In genomic region chr1:246724001-246724724, GRCh38 we compare ENCODE assay signal across 8 cellular contexts. TPM values are rescaled to one million over a fixed set of nuclear protein-coding genes. Genes with fewer than 3 reads are reported as not detected.
DNase-seq lines count a peak whose midpoint lies in the region; ATAC-seq and TF ChIP-seq lines count a peak whose summit lies in the region.

Gene SCCPDH (plus strand): TSS chr1:246724409. CDS start chr1:246724423, 14 bp downstream.

- no peaks in the 10 kb centered on the region for H3K27me3 ChIP-seq in right cardiac atrium (ENCODE audit: control insufficient read depth, insufficient read depth)
- no peaks in the 10 kb centered on the region for H3K27me3 ChIP-seq in rectal smooth muscle tissue (ENCODE audit: control insufficient read depth, insufficient read depth, low read length)
- H3K27me3 ChIP-seq in aorta (ENCODE audit: control insufficient read depth in 1 of 2, insufficient read depth in 2 of 2, low read length in 1 of 2) = no peaks in the 10 kb centered on the region

- H3K9me3 ChIP-seq in T-helper 17 cell (ENCODE audit: control insufficient read depth, low read length, poor library complexity, severe bottlenecking) (no peaks in the 10 kb centered on the region), right cardiac atrium (ENCODE audit: control insufficient read depth, low read length) (no peaks in the 10 kb centered on the region), aorta (ENCODE audit: control insufficient read depth, low read length) (peaks cover 2% of the 10 kb centered on the region)

- intact Hi-C loops in right cardiac atrium (cut with DNase I) = no loop called here
- intact Hi-C loops in aorta (cut with DNase I) = no loop called here

- H3K4me1 ChIP-seq in right cardiac atrium (ENCODE audit: control insufficient read depth, insufficient read depth, low read length) (no peaks in the 10 kb centered on the region), rectal smooth muscle tissue (ENCODE audit: control insufficient read depth, insufficient read depth, low read length) (no peaks in the 10 kb centered on the region), aorta (ENCODE audit: control insufficient read depth in 1 of 2, insufficient read depth in 2 of 2, low read length in 2 of 2) (no peaks in the 10 kb centered on the region)

- H3K4me3 Mint-ChIP-seq in T-helper 17 cell = peak within 1 kb of the TSS; percentile 87

- under 1% methylated on average over 89 of the region's 89 CpGs for WGBS in right cardiac atrium
- WGBS in aorta, 2 donors = 1% methylated on average over 57 to 89 of the region's 89 CpGs

- TF ChIP-seq CTCF in GM13977 (IDR thresholded peaks at IDR 0.05; ENCODE audit: extremely low read depth, insufficient read depth, missing control alignments) = no peak

- peak within 1 kb of the TSS; percentile 34 for H3K27ac ChIP-seq in right cardiac atrium (ENCODE audit: low read length)
- H3K27ac ChIP-seq in rectal smooth muscle tissue (ENCODE audit: low read depth, low read length) = peak within 1 kb of the TSS; percentile 90
- H3K27ac ChIP-seq in aorta (ENCODE audit: low read depth in 1 of 2, low read length in 2 of 2) = peak within 1 kb of the TSS in 1 of 2 donors; percentile 4

- H3K27ac Mint-ChIP-seq in T-helper 17 cell = peak within 1 kb of the TSS; percentile 51

- peaks cover 4% of the 10 kb centered on the region for H3K27me3 Mint-ChIP-seq in T-helper 17 cell

- ATAC-seq in HG02763 (IDR thresholded peaks at IDR 0.05; ENCODE audit: unreplicated experiment) (peak; percentile 94), T-helper 17 cell (peak; percentile 89), right cardiac atrium (peak; percentile 96 to 97), aorta (ENCODE audit: low FRiP score) (peak; percentile 95)

- peak within 1 kb of the TSS; percentile 68 for H3K9ac ChIP-seq in rectal smooth muscle tissue (ENCODE audit: low read length)

- in situ Hi-C loops in GM13977 (cut with MboI; ENCODE audit: low pct_unique_long_range_greater_than_20kb, low sequenced_read_pairs, unreplicated experiment) = no loop called here

- peaks cover 2% of the 10 kb centered on the region for H3K36me3 Mint-ChIP-seq in T-helper 17 cell (ENCODE audit: low read depth)

- H3K4me1 Mint-ChIP-seq in T-helper 17 cell = peaks cover 3% of the 10 kb centered on the region

- DNase-seq in GM13977 (ENCODE audit: low spot score) (peak; percentile 97), NCI-H146 (lab: John Stamatoyannopoulos, UW) (peak; percentile 90), T-helper 17 cell (peak; percentile 16 to 24 (median 23)), amygdala (lab: John Stamatoyannopoulos, UW) (peak in 53 of 56 donors; percentile 2 to 85 (median 59)), right cardiac atrium (peak; percentile 81 to 91 (median 90)), aorta (peak; percentile 88 to 91)

- H3K36me3 ChIP-seq in rectal smooth muscle tissue (ENCODE audit: control insufficient read depth, insufficient read depth, low read length) = peaks cover 3% of the 10 kb centered on the region
- H3K36me3 ChIP-seq in aorta (ENCODE audit: control insufficient read depth in 1 of 2, insufficient read depth in 2 of 2, low read length in 1 of 2) = peaks cover 0 to 4% of the 10 kb centered on the region in 2 donors

- peak within 1 kb of the TSS; percentile 62 for H3K4me3 ChIP-seq in right cardiac atrium (ENCODE audit: low read length)
- H3K4me3 ChIP-seq in rectal smooth muscle tissue (ENCODE audit: low read length) = peak within 1 kb of the TSS; percentile 88
- H3K4me3 ChIP-seq in aorta (ENCODE audit: low read length in 2 of 2) = peak within 1 kb of the TSS; percentile 65 to 83

RNA-seq across cellular contexts. Expression of gene SCCPDH, which starts in this region (rescaled TPM):
- total RNA-seq in T-helper 17 cell (1 to 10 TPM; 1.9 to 3.2 TPM), right cardiac atrium (10 to 100 TPM; 22.2 to 29.8 (median 28.4) TPM), aorta (10 to 100 TPM; 19.4 to 24.8 TPM)
- polyA plus RNA-seq in right cardiac atrium (24.3 TPM), aorta (10 to 100 TPM; 16.6 to 17.3 TPM)

Comparison
In these comparisons a context has a peak if more than half of its experiments do, and no peak if none do; other contexts are left out.
1. RNA of gene SCCPDH (total RNA-seq): 22.2 to 29.8 TPM in right cardiac atrium and 19.4 to 24.8 TPM in aorta; 1.9 to 3.2 TPM in T-helper 17 cell; every median in the first group is over 4 times any median in the second.
2. DNase-seq: peak in every context shown above with its lines; median percentile 97 in GM13977; 90 in NCI-H146; 90 in right cardiac atrium; 90 in aorta; 59 in amygdala; 23 in T-helper 17 cell.
3. Peak in every context shown above with its lines, with median percentiles within 50 percentile points of each other: ATAC-seq and H3K4me3 ChIP-seq.